ENCODE assay signal across 11 cellular contexts in the genomic region with DNA sequence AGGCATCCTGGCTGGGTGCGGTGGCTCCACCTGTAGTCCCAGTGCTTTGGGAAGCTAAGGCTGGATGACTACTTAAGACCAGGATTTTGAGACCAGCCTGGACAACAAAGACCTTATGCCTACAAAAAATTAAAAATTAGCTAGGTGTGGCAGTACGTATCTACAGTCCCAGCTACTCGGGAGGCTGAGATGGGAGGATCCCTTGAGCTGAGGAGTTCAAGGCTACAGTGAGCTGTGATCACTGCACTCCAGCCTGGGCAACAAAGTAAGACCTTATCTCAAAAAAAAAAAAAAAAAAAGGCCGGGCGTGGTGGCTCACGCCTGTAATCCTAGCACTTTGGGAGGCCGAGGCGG. TPM values are rescaled to one million over a fixed set of nuclear protein-coding genes. Genes with fewer than 3 reads are reported as not detected.
DNase-seq lines count a peak whose midpoint lies in the region; ATAC-seq and TF ChIP-seq lines count a peak whose summit lies in the region.
"Had no signal": no experiment of that assay in that cellular context is flagged by ENCODE, and none has a peak within 500 bp of the region (broad histone marks: within the 10 kb centered on the region; RNA-seq: fewer than 3 reads in every experiment).

No MANE protein-coding gene starts in this region.

- H3K9me3 ChIP-seq in HCT116 (ENCODE audit: control insufficient read depth in 1 of 2, insufficient read depth in 1 of 2, low read depth in 1 of 2, low read length in 2 of 2) (no peaks in the 10 kb centered on the region), ovary (no peaks in the 10 kb centered on the region)
- H3K9me3 ChIP-seq: HAP-1 had no signal

- DNase-seq in HCT116 (ENCODE audit: low read depth, low spot score): no peak
- no peak for DNase-seq in caudate nucleus (lab: John Stamatoyannopoulos, UW)
- DNase-seq in ovary: no peak
- no peak for DNase-seq in NCI-H1417 (lab: John Stamatoyannopoulos, UW)
- DNase-seq in NCI-H345 treated with DMSO at 0.1 percent for 48 hours (lab: John Stamatoyannopoulos, UW; ENCODE audit: unreplicated experiment): no peak
- DNase-seq: activated gamma-delta T cell treated with Interleukin-2 at 50 U/mL for 16 hours, nephron progenitor cell had no signal

- no peak for TF ChIP-seq EP300 in ovary (IDR thresholded peaks at IDR 0.05)

- H3K9me2 ChIP-seq in HCT116 (ENCODE audit: insufficient read depth): no peaks in the 10 kb centered on the region

- H4K20me1 ChIP-seq in HCT116 (ENCODE audit: insufficient read depth): no peaks in the 10 kb centered on the region

- H3K4me1 ChIP-seq in HCT116 (ENCODE audit: control insufficient read depth in 1 of 2, insufficient read depth in 2 of 2, low read length in 2 of 2): peaks cover 71 to 90% of the 10 kb centered on the region in 2 experiments
- H3K4me1 ChIP-seq in ovary (ENCODE audit: insufficient read depth): peaks cover 29% of the 10 kb centered on the region

- H3K27me3 ChIP-seq in HCT116 (ENCODE audit: insufficient read depth, low read length) (no peaks in the 10 kb centered on the region), ovary (no peaks in the 10 kb centered on the region)

- ATAC-seq in HCT116 (no peak), GM19463 (IDR thresholded peaks at IDR 0.05; ENCODE audit: unreplicated experiment) (no peak), HG02981 (IDR thresholded peaks at IDR 0.05; ENCODE audit: unreplicated experiment) (no peak)

- H3K79me2 ChIP-seq in HCT116 (ENCODE audit: insufficient read depth, low read length): peaks cover 28% of the 10 kb centered on the region

- no peak overlapping the region for H2AFZ ChIP-seq in HCT116 (ENCODE audit: low read depth, low read length, poor library complexity, severe bottlenecking)

- H3K4me2 ChIP-seq in HCT116 (ENCODE audit: low read length): peak overlapping the region; percentile 78

- H3K4me3 ChIP-seq in HCT116 (replicated peaks in 1 of 2; ENCODE audit: low read depth in 1 of 2, low read length in 2 of 2) (no peak overlapping the region), ovary (no peak overlapping the region)
- H3K4me3 ChIP-seq: HAP-1 had no signal

- BruUV-seq in HCT116 (replicated peaks; lab: Mats Ljungman, UMichigan): no TSS peak

- POLR2A ChIA-PET in HCT116 (lab: Charles Lee): interaction anchor here (0.7 to 1.2 kb wide), 2 partner anchors 15 to 205 kb away, joined by 3 read pairs; partner anchors contain the start of gene TLCD3B

- no peak for TF ChIP-seq CTCF in 22Rv1 (IDR thresholded peaks at IDR 0.05)
- TF ChIP-seq CTCF in HCT116 (IDR thresholded peaks at IDR 0.05 in 2 of 3, conservative IDR thresholded peaks at IDR 0.05 in 1 of 3; ENCODE audit: borderline replicate concordance in 1 of 3, insufficient read depth in 1 of 3, low read depth in 2 of 3, low read length in 2 of 3): no peak
- TF ChIP-seq CTCF in ovary (IDR thresholded peaks at IDR 0.05): no peak

- no peak for TF ChIP-seq RAD21 in HCT116 (IDR thresholded peaks at IDR 0.05; ENCODE audit: low read depth)

- intact Hi-C loops in HCT116 (cut with micrococcal nuclease) (no loop called here), ovary (cut with DNase I) (no loop called here)

- CTCF ChIA-PET in HCT116 (lab: Charles Lee): interaction anchor here (2.2 to 4.9 kb wide), 2 partner anchors 10 to 22 kb away, joined by 12 to 29 read pairs; partner anchors contain the start of gene PAGR1

- 24 to 36% (median 29%) methylated on average over 8 of the region's 8 CpGs for WGBS in ovary, 3 donors

- H3K27ac ChIP-seq in 22Rv1: peak overlapping the region; percentile 38
- H3K27ac ChIP-seq in HCT116 (ENCODE audit: low read depth, low read length): peak overlapping the region; percentile 98
- H3K27ac ChIP-seq in caudate nucleus (ENCODE audit: low read depth, low read length): peak overlapping the region; percentile 76
- peak overlapping the region; percentile 82 to 94 for H3K27ac ChIP-seq in ovary

- H3K36me3 ChIP-seq in HCT116 (ENCODE audit: control insufficient read depth in 1 of 2, insufficient read depth in 2 of 2, low read length in 2 of 2): no peaks in the 10 kb centered on the region
- no peaks in the 10 kb centered on the region for H3K36me3 ChIP-seq in ovary
- H3K36me3 ChIP-seq: HAP-1 had no signal

- TF ChIP-seq POLR2A in HCT116 (IDR thresholded peaks at IDR 0.05; ENCODE audit: borderline replicate concordance, extremely low read depth, insufficient read depth, insufficient read length) (no peak), ovary (IDR thresholded peaks at IDR 0.05) (no peak)

- RAD21 ChIA-PET in HCT116 (lab: Charles Lee; ENCODE audit: low non-redundant PET in 1 of 2, low total read pairs in 2 of 2, uncharacterized antibody in 2 of 2, unreplicated experiment in 2 of 2): no interaction called here

- peak overlapping the region; percentile 56 for H3K9ac ChIP-seq in HCT116 (ENCODE audit: low read length)

TF ChIP-seq in HCT116, 20 proteins besides CTCF, POLR2A, EP300 and RAD21 (continues in another document):
- TF ChIP-seq SP1 (IDR thresholded peaks at IDR 0.05; ENCODE audit: low read depth): no peak
- no peak for TF ChIP-seq MAX (IDR thresholded peaks at IDR 0.05)
- no peak for TF ChIP-seq EGR1 (IDR thresholded peaks at IDR 0.05; ENCODE audit: low read depth)
- no peak for TF ChIP-seq SIN3A (IDR thresholded peaks at IDR 0.05; ENCODE audit: low read depth)
- TF ChIP-seq CEBPB (IDR thresholded peaks at IDR 0.05; ENCODE audit: low read depth): no peak
- no peak for TF ChIP-seq TCF7L2 (IDR thresholded peaks at IDR 0.05; ENCODE audit: borderline replicate concordance, extremely low read depth, insufficient read depth, insufficient read length)
- no peak for TF ChIP-seq JUND (IDR thresholded peaks at IDR 0.05)
- TF ChIP-seq SRF (IDR thresholded peaks at IDR 0.05; ENCODE audit: low read depth): no peak
- TF ChIP-seq POLR2AphosphoS5 (IDR thresholded peaks at IDR 0.05; ENCODE audit: low read depth, low read length): no peak
- TF ChIP-seq, protein P1, sequence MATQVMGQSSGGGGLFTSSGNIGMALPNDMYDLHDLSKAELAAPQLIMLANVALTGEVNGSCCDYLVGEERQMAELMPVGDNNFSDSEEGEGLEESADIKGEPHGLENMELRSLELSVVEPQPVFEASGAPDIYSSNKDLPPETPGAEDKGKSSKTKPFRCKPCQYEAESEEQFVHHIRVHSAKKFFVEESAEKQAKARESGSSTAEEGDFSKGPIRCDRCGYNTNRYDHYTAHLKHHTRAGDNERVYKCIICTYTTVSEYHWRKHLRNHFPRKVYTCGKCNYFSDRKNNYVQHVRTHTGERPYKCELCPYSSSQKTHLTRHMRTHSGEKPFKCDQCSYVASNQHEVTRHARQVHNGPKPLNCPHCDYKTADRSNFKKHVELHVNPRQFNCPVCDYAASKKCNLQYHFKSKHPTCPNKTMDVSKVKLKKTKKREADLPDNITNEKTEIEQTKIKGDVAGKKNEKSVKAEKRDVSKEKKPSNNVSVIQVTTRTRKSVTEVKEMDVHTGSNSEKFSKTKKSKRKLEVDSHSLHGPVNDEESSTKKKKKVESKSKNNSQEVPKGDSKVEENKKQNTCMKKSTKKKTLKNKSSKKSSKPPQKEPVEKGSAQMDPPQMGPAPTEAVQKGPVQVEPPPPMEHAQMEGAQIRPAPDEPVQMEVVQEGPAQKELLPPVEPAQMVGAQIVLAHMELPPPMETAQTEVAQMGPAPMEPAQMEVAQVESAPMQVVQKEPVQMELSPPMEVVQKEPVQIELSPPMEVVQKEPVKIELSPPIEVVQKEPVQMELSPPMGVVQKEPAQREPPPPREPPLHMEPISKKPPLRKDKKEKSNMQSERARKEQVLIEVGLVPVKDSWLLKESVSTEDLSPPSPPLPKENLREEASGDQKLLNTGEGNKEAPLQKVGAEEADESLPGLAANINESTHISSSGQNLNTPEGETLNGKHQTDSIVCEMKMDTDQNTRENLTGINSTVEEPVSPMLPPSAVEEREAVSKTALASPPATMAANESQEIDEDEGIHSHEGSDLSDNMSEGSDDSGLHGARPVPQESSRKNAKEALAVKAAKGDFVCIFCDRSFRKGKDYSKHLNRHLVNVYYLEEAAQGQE (IDR thresholded peaks at IDR 0.05; ENCODE audit: low read depth): no peak
- TF ChIP-seq, protein P2, sequence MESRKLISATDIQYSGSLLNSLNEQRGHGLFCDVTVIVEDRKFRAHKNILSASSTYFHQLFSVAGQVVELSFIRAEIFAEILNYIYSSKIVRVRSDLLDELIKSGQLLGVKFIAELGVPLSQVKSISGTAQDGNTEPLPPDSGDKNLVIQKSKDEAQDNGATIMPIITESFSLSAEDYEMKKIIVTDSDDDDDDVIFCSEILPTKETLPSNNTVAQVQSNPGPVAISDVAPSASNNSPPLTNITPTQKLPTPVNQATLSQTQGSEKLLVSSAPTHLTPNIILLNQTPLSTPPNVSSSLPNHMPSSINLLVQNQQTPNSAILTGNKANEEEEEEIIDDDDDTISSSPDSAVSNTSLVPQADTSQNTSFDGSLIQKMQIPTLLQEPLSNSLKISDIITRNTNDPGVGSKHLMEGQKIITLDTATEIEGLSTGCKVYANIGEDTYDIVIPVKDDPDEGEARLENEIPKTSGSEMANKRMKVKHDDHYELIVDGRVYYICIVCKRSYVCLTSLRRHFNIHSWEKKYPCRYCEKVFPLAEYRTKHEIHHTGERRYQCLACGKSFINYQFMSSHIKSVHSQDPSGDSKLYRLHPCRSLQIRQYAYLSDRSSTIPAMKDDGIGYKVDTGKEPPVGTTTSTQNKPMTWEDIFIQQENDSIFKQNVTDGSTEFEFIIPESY (IDR thresholded peaks at IDR 0.05; ENCODE audit: extremely low read depth, insufficient replicate concordance, low read length): no peak
- TF ChIP-seq CBX3 (IDR thresholded peaks at IDR 0.05; ENCODE audit: low read depth): no peak

RNA-seq across cellular contexts. Expression of gene MVP, which starts 6.1 kb away (rescaled TPM):
- 75.1 TPM for total RNA-seq in HCT116 (2021; ENCODE audit: unreplicated experiment)
- polyA plus RNA-seq in HCT116 (2012): 89.5 and 100 TPM in 2 replicates
- total RNA-seq in ovary: 100 to 1,000 TPM in 6 of 7 donors, 10 to 100 TPM in 1; 74.2 to 191 (median 138) TPM
- polyA plus RNA-seq in ovary: 10 to 100 TPM; 56.4 to 93.3 TPM

RNA-seq across cellular contexts. Expression of gene PAGR1, which starts 10.4 kb away (rescaled TPM):
- total RNA-seq in HCT116 (2021; ENCODE audit: unreplicated experiment): 28.9 TPM
- 20.0 and 26.5 TPM in 2 replicates for polyA plus RNA-seq in HCT116 (2012)
- 10 to 100 TPM; 41.3 to 83.6 (median 66.6) TPM for total RNA-seq in ovary
- 10 to 100 TPM; 13.9 to 63.3 TPM for polyA plus RNA-seq in ovary

RNA-seq across cellular contexts. Expression of gene PRRT2, which starts 14.3 kb away (rescaled TPM):
- total RNA-seq in HCT116 (2021; ENCODE audit: unreplicated experiment): 4.0 TPM
- 2.5 and 2.6 TPM in 2 replicates for polyA plus RNA-seq in HCT116 (2012)
- 10 to 100 TPM; 26.0 to 64.5 (median 36.0) TPM for total RNA-seq in ovary
- 10 to 100 TPM in 1 of 2 donors, 1 to 10 TPM in 1; 6.3 to 28.6 TPM for polyA plus RNA-seq in ovary

RNA-seq across cellular contexts. Expression of gene MAZ, which starts 20.0 kb away (rescaled TPM):
- total RNA-seq in HCT116 (2021; ENCODE audit: unreplicated experiment) (256 TPM), ovary (100 to 1,000 TPM in 5 of 7 donors, 10 to 100 TPM in 2; 50.6 to 256 (median 192) TPM)
- 305 and 354 TPM in 2 replicates for polyA plus RNA-seq in HCT116 (2012)
- polyA plus RNA-seq in ovary: 100 to 1,000 TPM; 105 to 152 TPM

RNA-seq across cellular contexts. Expression of gene KIF22, which starts 35.8 kb away (rescaled TPM):
- total RNA-seq in HCT116 (2021; ENCODE audit: unreplicated experiment): 155 TPM
- polyA plus RNA-seq in HCT116 (2012): 141 and 166 TPM in 2 replicates
- 10 to 100 TPM; 15.9 to 31.0 (median 20.7) TPM for total RNA-seq in ovary
- 10 to 100 TPM; 14.4 to 30.6 TPM for polyA plus RNA-seq in ovary

Comparison
In these comparisons a context has a peak if more than half of its experiments do, and no peak if none do; other contexts are left out.
1. H3K27ac ChIP-seq: peak in every context shown above with its lines; median percentile 98 in HCT116; 88 in ovary; 76 in caudate nucleus; 38 in 22Rv1.